1 cellular context compared by ENCODE assay signal in the genomic region with DNA sequence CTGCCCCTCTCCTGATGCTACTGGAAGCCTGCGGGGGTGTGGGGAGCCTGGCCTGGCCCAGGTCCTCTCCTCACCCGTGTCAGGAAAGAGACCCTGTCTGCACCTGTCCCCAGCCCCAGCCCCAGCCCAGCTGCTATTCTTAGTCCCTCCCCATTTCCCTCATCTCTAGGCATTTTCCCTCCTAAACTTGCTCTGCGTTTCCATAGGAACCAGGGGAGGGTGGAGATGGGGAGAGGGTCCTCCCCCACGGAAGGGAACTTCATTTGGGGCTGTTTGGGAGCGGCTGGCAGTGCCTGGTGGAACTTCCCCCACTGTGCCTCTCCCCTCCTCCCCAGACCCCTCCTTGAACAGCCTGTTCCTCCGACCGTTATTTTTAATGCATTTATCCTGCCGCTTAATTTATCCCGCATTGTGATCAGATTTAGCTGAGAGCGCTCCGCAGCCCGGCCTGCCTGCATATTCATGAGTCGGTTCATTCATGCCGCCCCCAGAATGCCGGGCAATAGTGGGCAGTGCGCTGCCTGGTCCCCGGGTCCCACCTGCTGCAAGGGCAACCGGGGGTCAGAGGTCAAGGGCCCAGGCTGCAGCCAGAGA.
TF ChIP-seq lines count a peak whose summit lies in the region.

No MANE protein-coding gene starts in this region.

TF ChIP-seq in HepG2, 621 proteins besides CTCF, POLR2A, EP300 and RAD21:
- TF ChIP-seq CENPX (CRISPR knock-in tag; IDR thresholded peaks at IDR 0.05) (no peak), NR2F6 (IDR thresholded peaks at IDR 0.05) (peak; percentile 37; the same call in 1 of the 2 replicates), NR2F6 (CRISPR knock-in tag; IDR thresholded peaks at IDR 0.05) (no peak)
TF ChIP-seq in HepG2: peak in this region for 1.
